In the genomic region with DNA sequence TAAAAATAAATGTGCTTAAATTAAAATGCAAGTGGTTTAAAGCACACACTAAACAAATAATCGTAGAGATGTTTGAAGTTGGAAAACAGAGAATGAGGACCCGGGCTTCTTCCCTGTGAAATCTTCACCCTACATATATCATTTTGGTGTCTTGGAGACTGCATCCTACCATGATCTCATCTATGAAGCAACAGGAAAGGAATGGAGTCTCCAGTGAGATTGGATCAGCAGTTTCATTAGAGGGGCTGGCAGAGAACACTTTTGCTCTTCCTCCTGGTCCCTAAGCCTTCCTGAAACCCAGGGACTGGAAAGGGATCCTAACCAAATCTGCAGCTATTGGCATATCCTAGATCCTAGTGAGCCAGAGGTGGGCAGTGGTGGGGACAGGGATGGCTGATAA, we compare ENCODE assay signal across 17 cellular contexts.
"Had no signal": no experiment of that assay in that cellular context is flagged by ENCODE, and none has a peak within 500 bp of the region (broad histone marks: within the 10 kb centered on the region; RNA-seq: fewer than 3 reads in every experiment).

No MANE protein-coding gene starts in this region.

- DNase-seq: dermis blood vessel endothelial cell; esophagus squamous epithelium; heart left ventricle; hypothalamus; kidney glomerular epithelial cell; naive thymus-derived CD4-positive, alpha-beta T cell; nephron progenitor cell; spleen; stimulated activated CD4-positive, alpha-beta T cell treated with anti-CD3 and anti-CD28 coated beads, Interleukin-15, amount 100 ng/mL, for 24 hours; stimulated activated CD4-positive, alpha-beta T cell treated with anti-CD3 and anti-CD28 coated beads, Interleukin-1b, Interleukin-23, amount 100 ng/mL, for 48 hours; stimulated activated CD4-positive, alpha-beta T cell treated with anti-CD3 and anti-CD28 coated beads, Interleukin-4, amount 100 ng/mL, for 24 hours; tibial artery; upper lobe of left lung; uterus had no signal

- H3K27ac Mint-ChIP-seq: naive thymus-derived CD4-positive, alpha-beta T cell; nephron progenitor cell; stimulated activated memory B cell treated with anti-CD40 and anti-IgM and Interleukin-4, amounts not matched to agents 10 μg/mL and 1 μg/mL and 100 μg/mL, for 72 hours; stimulated activated naive CD8-positive, alpha-beta T cell treated with anti-CD3 and anti-CD28 coated beads, Interleukin-15, Interleukin-2, amounts not matched to agents 100 ng/mL and 50 ng/mL, for 24 hours had no signal

- H3K4me1 Mint-ChIP-seq: naive thymus-derived CD4-positive, alpha-beta T cell; nephron progenitor cell; stimulated activated memory B cell treated with anti-CD40 and anti-IgM and Interleukin-4, amounts not matched to agents 10 μg/mL and 1 μg/mL and 100 μg/mL, for 72 hours had no signal

- H3K36me3 ChIP-seq: esophagus squamous epithelium, heart left ventricle, spleen, tibial artery, upper lobe of left lung, uterus had no signal

- ATAC-seq: heart left ventricle; naive thymus-derived CD4-positive, alpha-beta T cell; sciatic nerve; stimulated activated memory B cell treated with anti-CD40 and anti-IgM and Interleukin-4, amounts not matched to agents 10 μg/mL and 1 μg/mL and 100 μg/mL, for 72 hours had no signal

- H3K9me3 ChIP-seq: tibial artery, upper lobe of left lung, uterus had no signal

- H3K4me3 Mint-ChIP-seq: naive thymus-derived CD4-positive, alpha-beta T cell; nephron progenitor cell; stimulated activated memory B cell treated with anti-CD40 and anti-IgM and Interleukin-4, amounts not matched to agents 10 μg/mL and 1 μg/mL and 100 μg/mL, for 72 hours; stimulated activated naive CD8-positive, alpha-beta T cell treated with anti-CD3 and anti-CD28 coated beads, Interleukin-15, Interleukin-2, amounts not matched to agents 100 ng/mL and 50 ng/mL, for 24 hours had no signal

- H3K4me1 ChIP-seq: esophagus squamous epithelium, heart left ventricle, spleen, tibial artery, upper lobe of left lung, uterus had no signal

- H3K36me3 Mint-ChIP-seq: naive thymus-derived CD4-positive, alpha-beta T cell; stimulated activated memory B cell treated with anti-CD40 and anti-IgM and Interleukin-4, amounts not matched to agents 10 μg/mL and 1 μg/mL and 100 μg/mL, for 72 hours had no signal

- H3K4me3 ChIP-seq: esophagus squamous epithelium, heart left ventricle, spleen, tibial artery, upper lobe of left lung, uterus had no signal

- H3K27me3 Mint-ChIP-seq: stimulated activated naive CD8-positive, alpha-beta T cell treated with anti-CD3 and anti-CD28 coated beads, Interleukin-15, Interleukin-2, amounts not matched to agents 100 ng/mL and 50 ng/mL, for 24 hours had no signal

- H3K27me3 ChIP-seq: esophagus squamous epithelium, spleen, tibial artery, upper lobe of left lung, uterus had no signal
